Comparison of ENCODE assay signal across 9 cellular contexts in the genomic region with DNA sequence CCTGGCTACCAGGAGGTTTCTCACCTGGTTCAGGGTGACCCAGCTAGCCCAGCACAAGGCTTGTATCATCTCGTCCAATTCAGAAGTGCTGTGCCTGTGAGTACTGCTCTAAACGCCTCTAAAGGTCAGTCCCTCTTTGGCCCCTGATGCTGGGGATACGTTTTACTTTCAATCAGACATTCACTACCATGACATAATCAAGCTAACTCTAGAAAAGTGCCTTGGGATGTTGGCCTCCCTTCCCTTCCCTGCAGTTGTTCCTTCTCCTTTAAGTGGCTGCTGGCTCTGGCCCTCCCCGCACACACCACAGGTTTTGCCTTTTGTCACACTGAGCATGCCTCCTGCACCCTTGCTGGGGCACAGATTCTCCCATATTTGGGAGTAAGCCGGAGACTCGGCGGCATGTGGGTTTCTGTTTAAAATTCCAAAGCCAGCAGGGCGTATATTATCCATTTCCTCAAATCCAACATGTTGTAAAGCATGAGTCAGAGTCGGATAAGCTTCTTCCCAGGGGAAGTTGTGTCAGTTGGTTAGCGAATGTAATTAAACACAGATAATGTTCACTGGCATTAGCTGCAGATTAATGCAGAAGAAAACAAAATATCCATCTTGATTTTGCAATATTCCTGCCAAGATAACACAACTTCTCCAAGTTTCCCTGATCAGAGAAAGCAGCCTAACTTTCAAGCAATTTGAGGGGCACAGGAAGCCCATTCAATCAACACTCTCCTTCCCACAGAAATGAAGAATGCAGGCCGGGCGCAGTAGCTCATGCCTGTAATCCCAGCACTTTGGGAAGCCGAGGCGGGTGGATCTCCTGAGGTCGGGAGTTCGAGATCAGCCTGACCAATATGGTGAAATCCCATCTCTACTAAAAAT. TPM values are rescaled to one million over a fixed set of nuclear protein-coding genes. Genes with fewer than 3 reads are reported as not detected.
DNase-seq lines count a peak whose midpoint lies in the region; ATAC-seq and TF ChIP-seq lines count a peak whose summit lies in the region.
"Had no signal": no experiment of that assay in that cellular context is flagged by ENCODE, and none has a peak within 500 bp of the region (broad histone marks: within the 10 kb centered on the region; RNA-seq: fewer than 3 reads in every experiment).

No MANE protein-coding gene starts in this region.

- peaks cover 22% of the 10 kb centered on the region for H3K4me1 ChIP-seq in IMR-90 (ENCODE audit: control insufficient read depth, insufficient read depth, low read length)

- H3K9me3 Mint-ChIP-seq in activated T-cell treated with anti-CD3 and anti-CD28 coated beads, Interleukin-2, amount 50 U/mL, for 4 hours = no peaks in the 10 kb centered on the region
- H3K9me3 Mint-ChIP-seq: CD4-positive, CD25-positive, alpha-beta regulatory T cell had no signal

- peak overlapping the region; percentile 100 for H3K23ac ChIP-seq in IMR-90 (ENCODE audit: low read depth, low read length)

- peak overlapping the region; percentile 99 for H2BK15ac ChIP-seq in IMR-90 (ENCODE audit: low read depth, low read length)

- CTCF ChIA-PET in IMR-90 (lab: Yijun Ruan, JAX) = interaction anchor here (0.7 to 1.7 kb wide), 3 partner anchors 10 to 115 kb away, joined by 3 to 7 read pairs (median 3); partner anchors contain the start of gene VCL

- H3K27me3 Mint-ChIP-seq in activated T-cell treated with anti-CD3 and anti-CD28 coated beads, Interleukin-2, amount 50 U/mL, for 4 hours (ENCODE audit: low read depth) = no peaks in the 10 kb centered on the region

- H3K18ac ChIP-seq in IMR-90 (ENCODE audit: low read depth, low read length) = peak overlapping the region; percentile 96

- no peaks in the 10 kb centered on the region for H3K36me3 ChIP-seq in IMR-90 (ENCODE audit: control insufficient read depth, insufficient read depth, low read length)

- in situ Hi-C loops in IMR-90 (cut with MboI; ENCODE audit: low sequenced_read_pairs) (no loop called here), astrocyte of the cerebellum (cut with HindIII; ENCODE audit: low sequenced_read_pairs) (loop anchor here (5.0 kb wide), 2 partner anchors 46 to 84 kb away; no protein-coding TSS in a partner anchor)

- TF ChIP-seq POLR2A in IMR-90 (IDR thresholded peaks at IDR 0.05; ENCODE audit: low read depth, low read length) = no peak

- H4K5ac ChIP-seq in IMR-90 (ENCODE audit: low read depth, low read length) = peak overlapping the region; percentile 92

- peak overlapping the region; percentile 100 for H2BK20ac ChIP-seq in IMR-90 (ENCODE audit: low read depth, low read length)

- H3K4me3 Mint-ChIP-seq in activated T-cell treated with anti-CD3 and anti-CD28 coated beads, Interleukin-2, amount 50 U/mL, for 4 hours = no peak overlapping the region
- H3K4me3 Mint-ChIP-seq: CD4-positive, CD25-positive, alpha-beta regulatory T cell had no signal

- H3K4me1 Mint-ChIP-seq in activated T-cell treated with anti-CD3 and anti-CD28 coated beads, Interleukin-2, amount 50 U/mL, for 4 hours (ENCODE audit: low read depth) = peaks cover 9% of the 10 kb centered on the region

- WGBS in IMR-90 (ENCODE audit: extremely low coverage in 2 of 2, insufficient read length in 1 of 2), 2 experiments = no CpG with 5 or more reads among the region's 16 CpGs

- H3K4me3 ChIP-seq in IMR-90 (ENCODE audit: insufficient read depth, low read depth, low read length) = no peak overlapping the region
- H3K4me3 ChIP-seq in astrocyte of the cerebellum (ENCODE audit: low read depth, low read length) = no peak overlapping the region

- peak overlapping the region; percentile 83 for H3K9ac ChIP-seq in IMR-90 (ENCODE audit: low read depth, low read length)

- H2BK120ac ChIP-seq in IMR-90 (ENCODE audit: low read depth, low read length) = peak overlapping the region; percentile 100

- H3K4ac ChIP-seq in IMR-90 (ENCODE audit: low read depth, low read length) = peak overlapping the region; percentile 100

- BruUV-seq in IMR-90 (replicated peaks; lab: Mats Ljungman, UMichigan) = no TSS peak

- 0 out of 2 replicates have a peak overlapping the region, but pooled peaks have one; percentile 0 for H3K27ac ChIP-seq in 22Rv1
- peak overlapping the region; percentile 96 for H3K27ac ChIP-seq in IMR-90 (ENCODE audit: insufficient read depth, low read length)

- no peaks in the 10 kb centered on the region for H4K20me1 ChIP-seq in IMR-90 (ENCODE audit: insufficient read depth, low read length)

- peak overlapping the region; percentile 100 for H4K91ac ChIP-seq in IMR-90 (ENCODE audit: insufficient read depth, low read depth, low read length)

- H2BK5ac ChIP-seq in IMR-90 (ENCODE audit: low read depth, low read length, poor library complexity, severe bottlenecking) = peak overlapping the region; percentile 98

- intact Hi-C loops in IMR-90 (cut with micrococcal nuclease) = loop anchor here (1.0 kb wide), 1 partner anchor 31 kb away; no protein-coding TSS in a partner anchor

- H4K8ac ChIP-seq in IMR-90 (ENCODE audit: low read depth in 2 of 2, low read length in 2 of 2) = peak overlapping the region; percentile 91 to 100

- peak overlapping the region; percentile 100 for H3K14ac ChIP-seq in IMR-90 (replicated peaks; ENCODE audit: low read depth, low read length)

- peak overlapping the region; percentile 98 for H2AK9ac ChIP-seq in IMR-90 (replicated peaks; ENCODE audit: low read depth, low read length, poor library complexity)

- H2AK5ac ChIP-seq in IMR-90 (ENCODE audit: low read depth, low read length) = peak overlapping the region; percentile 99

- POLR2A ChIA-PET in IMR-90 (lab: Charles Lee; ENCODE audit: unreplicated experiment) = interaction anchor here (0.5 to 1.4 kb wide), 4 partner anchors 10 to 77 kb away, joined by 3 to 13 read pairs (median 4); partner anchors contain the start of gene VCL

- peaks cover 25% of the 10 kb centered on the region for H3K9me1 ChIP-seq in IMR-90 (ENCODE audit: insufficient read depth, low read length)

- ATAC-seq in IMR-90 (ENCODE audit: low read depth) = peak; percentile 95
- no peak for ATAC-seq in activated T-cell treated with anti-CD3 and anti-CD28 coated beads, Interleukin-2, amount 50 U/mL, for 4 hours

- peak overlapping the region; percentile 55 for H3K4me2 ChIP-seq in IMR-90 (ENCODE audit: low read depth, low read length)

- dilution Hi-C loops in IMR-90 (cut with HindIII; ENCODE audit: low sequenced_read_pairs, unreplicated experiment) = no loop called here

- H3K9me3 ChIP-seq in IMR-90 (ENCODE audit: control insufficient read depth, insufficient read depth, low read length) = no peaks in the 10 kb centered on the region

- DNase-seq in IMR-90 = peak; percentile 99
- DNase-seq in astrocyte of the cerebellum (ENCODE audit: low read depth) = peak; percentile 99
- peak; percentile 89 for DNase-seq in hepatic stellate cell (ENCODE audit: low spot score)
- peak; percentile 100 for DNase-seq in renal cortical epithelial cell (ENCODE audit: low read depth)
- no peak for DNase-seq in activated T-cell treated with anti-CD3 and anti-CD28 coated beads, Interleukin-2, amount 50 U/mL, for 4 hours
- DNase-seq in NCI-H1417 treated with DMSO at 0.1 percent for 48 hours (lab: John Stamatoyannopoulos, UW) = no peak
- no peak for DNase-seq in DMS79 treated with DMSO at 0.1 percent for 48 hours (lab: John Stamatoyannopoulos, UW)
- DNase-seq: CD4-positive, CD25-positive, alpha-beta regulatory T cell had no signal

- peak overlapping the region; percentile 100 for H3K56ac ChIP-seq in IMR-90 (ENCODE audit: extremely low read depth, insufficient read depth, low read length)

- TF ChIP-seq RAD21 in IMR-90 (IDR thresholded peaks at IDR 0.05; ENCODE audit: low read length) = 0 out of 2 replicates have a peak, but pooled peaks have one; percentile 24

- H2AFZ ChIP-seq in IMR-90 (replicated peaks; ENCODE audit: low read length, poor library complexity) = peak overlapping the region; percentile 84

- no peaks in the 10 kb centered on the region for H3K36me3 Mint-ChIP-seq in activated T-cell treated with anti-CD3 and anti-CD28 coated beads, Interleukin-2, amount 50 U/mL, for 4 hours (ENCODE audit: insufficient read depth)
- H3K36me3 Mint-ChIP-seq: CD4-positive, CD25-positive, alpha-beta regulatory T cell had no signal

- H3K79me1 ChIP-seq in IMR-90 (ENCODE audit: low read depth in 1 of 2, low read length in 2 of 2) = peaks cover 0 to 25% of the 10 kb centered on the region in 2 experiments; a peak in 2 of 4 replicates

- no peaks in the 10 kb centered on the region for H3K27me3 ChIP-seq in IMR-90 (ENCODE audit: control insufficient read depth, insufficient read depth, low read length)

- TF ChIP-seq CTCF in 22Rv1 (IDR thresholded peaks at IDR 0.05) = no peak
- no peak for TF ChIP-seq CTCF in IMR-90 (conservative IDR thresholded peaks at IDR 0.05; ENCODE audit: low read depth, low read length)
- TF ChIP-seq CTCF in astrocyte of the cerebellum (IDR thresholded peaks at IDR 0.05; ENCODE audit: low read depth, low read length, missing control alignments) = no peak

TF ChIP-seq in IMR-90, 13 proteins besides CTCF, POLR2A, EP300 and RAD21 (continues in another document):
- TF ChIP-seq MAFK (IDR thresholded peaks at IDR 0.05; ENCODE audit: low read depth, low read length) (no peak), CEBPB (IDR thresholded peaks at IDR 0.05; ENCODE audit: low read depth, low read length) (peak; percentile 94), SMC3 (IDR thresholded peaks at IDR 0.05; ENCODE audit: low read depth, low read length) (no peak), NFE2L2 (IDR thresholded peaks at IDR 0.05; ENCODE audit: low read depth, low read length) (no peak), RCOR1 (IDR thresholded peaks at IDR 0.05; ENCODE audit: insufficient replicate concordance, low read length) (no peak), BHLHE40 (IDR thresholded peaks at IDR 0.05; ENCODE audit: low read depth, low read length) (no peak; the same call in 1 of the 2 replicates), CHD1 (IDR thresholded peaks at IDR 0.05; ENCODE audit: low read depth, low read length) (no peak), MXI1 (IDR thresholded peaks at IDR 0.05; ENCODE audit: borderline replicate concordance, low read depth, low read length) (peak; percentile 69; the same call in 1 of the 2 replicates)

RNA-seq across cellular contexts. Expression of gene VCL, which starts 31.8 kb away (rescaled TPM):
- 283 and 316 TPM in 2 replicates for total RNA-seq in IMR-90 (2012; rRNA removed)
- 193 and 227 TPM in 2 replicates for polyA plus RNA-seq in IMR-90 (2012; rRNA removed)
- 85.9 and 102 TPM in 2 replicates for polyA plus RNA-seq in IMR-90 (2012; cell fraction: cytosol; rRNA removed)
- 176 and 458 TPM in 2 replicates for polyA plus RNA-seq in IMR-90 (2012; cell fraction: nucleus; rRNA removed; ENCODE audit: low replicate concordance)
- total RNA-seq in renal cortical epithelial cell = 258 and 313 TPM in 2 replicates
- 10 to 100 TPM; 12.4 to 16.3 (median 14.7) TPM for total RNA-seq in activated T-cell treated with anti-CD3 and anti-CD28 coated beads, Interleukin-2, amount 50 U/mL, for 4 hours

RNA-seq across cellular contexts. Expression of gene PLAU, which starts 55.2 kb away (rescaled TPM):
- total RNA-seq in IMR-90 (2012; rRNA removed) (115 and 123 TPM in 2 replicates), renal cortical epithelial cell (238 and 1,509 TPM in 2 replicates)
- 230 and 283 TPM in 2 replicates for polyA plus RNA-seq in IMR-90 (2012; rRNA removed)
- polyA plus RNA-seq in IMR-90 (2012; cell fraction: cytosol; rRNA removed) = 215 and 255 TPM in 2 replicates
- polyA plus RNA-seq in IMR-90 (2012; cell fraction: nucleus; rRNA removed; ENCODE audit: low replicate concordance) = 331 and 562 TPM in 2 replicates
- 1 to 10 TPM in 1 of 3 donors, under 1 TPM in 2; 0.82 to 1.1 (median 0.84) TPM for total RNA-seq in activated T-cell treated with anti-CD3 and anti-CD28 coated beads, Interleukin-2, amount 50 U/mL, for 4 hours
- polyA plus RNA-seq: CD4-positive, CD25-positive, alpha-beta regulatory T cell had no signal

Comparison
In these comparisons a context has a peak if more than half of its experiments do, and no peak if none do; other contexts are left out.
1. DNase-seq: peak in IMR-90 (single experiment), astrocyte of the cerebellum (single experiment), hepatic stellate cell (single experiment) and renal cortical epithelial cell (single experiment); none in activated T-cell treated with anti-CD3 and anti-CD28 coated beads, Interleukin-2, amount 50 U/mL, for 4 hours (single experiment), NCI-H1417 treated with DMSO at 0.1 percent for 48 hours (single experiment) and DMS79 treated with DMSO at 0.1 percent for 48 hours (single experiment).
2. RNA of gene VCL, which starts 31.8 kb away (total RNA-seq): 258 to 313 TPM in renal cortical epithelial cell and 283 to 316 TPM in IMR-90; 12.4 to 16.3 TPM in activated T-cell treated with anti-CD3 and anti-CD28 coated beads, Interleukin-2, amount 50 U/mL, for 4 hours; every median in the first group is over 10 times any median in the second.
3. RNA of gene PLAU, which starts 55.2 kb away (total RNA-seq): 238 to 1,509 TPM in renal cortical epithelial cell and 115 to 123 TPM in IMR-90; 0.82 to 1.1 TPM in activated T-cell treated with anti-CD3 and anti-CD28 coated beads, Interleukin-2, amount 50 U/mL, for 4 hours; every median in the first group is over 10 times any median in the second.